8 cellular contexts compared by ENCODE assay signal in the genomic region with DNA sequence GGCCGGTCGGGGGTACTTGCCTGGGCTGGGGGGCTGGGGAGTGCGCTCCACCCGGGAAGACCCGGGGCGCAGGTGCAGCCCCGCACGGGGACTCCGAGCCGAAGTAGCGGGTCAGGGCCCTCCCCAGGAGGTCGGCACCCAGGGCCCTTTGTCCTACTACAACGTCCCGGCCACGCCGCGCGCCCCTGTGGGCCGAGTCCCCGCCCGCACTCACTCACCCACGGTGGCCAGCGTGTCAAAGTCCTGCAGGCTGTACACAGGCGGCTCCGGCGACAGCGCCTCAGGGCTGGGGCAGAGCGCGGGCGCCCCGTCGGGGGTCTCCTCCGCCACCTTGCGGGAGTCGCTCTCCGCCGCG. TPM values are rescaled to one million over a fixed set of nuclear protein-coding genes. Genes with fewer than 3 reads are reported as not detected.
A peak's percentile ranks its signal among the peaks of the same experiment; 100 is the strongest.
DNase-seq lines count a peak whose midpoint lies in the region; ATAC-seq and TF ChIP-seq lines count a peak whose summit lies in the region.

No MANE protein-coding gene starts in this region.

- H3K9me3 Mint-ChIP-seq in activated CD4-positive, alpha-beta T cell treated with anti-CD3 and anti-CD28 coated beads for 36 hours (ENCODE audit: low read depth) = no peaks in the 10 kb centered on the region
- no peaks in the 10 kb centered on the region for H3K9me3 Mint-ChIP-seq in WTC11

- H3K4me3 Mint-ChIP-seq in activated CD4-positive, alpha-beta T cell treated with anti-CD3 and anti-CD28 coated beads for 36 hours = peak overlapping the region; percentile 93
- peak overlapping the region; percentile 90 for H3K4me3 Mint-ChIP-seq in WTC11

- H3K4me1 Mint-ChIP-seq in activated CD4-positive, alpha-beta T cell treated with anti-CD3 and anti-CD28 coated beads for 36 hours = peaks cover 15% of the 10 kb centered on the region
- peaks cover 22% of the 10 kb centered on the region for H3K4me1 Mint-ChIP-seq in WTC11

- no peak for TF ChIP-seq CTCF in WTC11 (IDR thresholded peaks at IDR 0.05)
- no peak for TF ChIP-seq CTCF in left ventricle myocardium inferior (IDR thresholded peaks at IDR 0.05; ENCODE audit: borderline replicate concordance)

- H3K4me1 ChIP-seq in left ventricle myocardium inferior (peaks cover 4% of the 10 kb centered on the region), skeletal muscle satellite cell (ENCODE audit: control insufficient read depth, insufficient read depth, low read length) (no peaks in the 10 kb centered on the region)

- no peak for DNase-seq in activated CD4-positive, alpha-beta T cell treated with anti-CD3 and anti-CD28 coated beads for 36 hours
- DNase-seq in activated CD4-positive, alpha-beta T cell treated with anti-CD3 and anti-CD28 coated beads, Interleukin-2, amount 50 U/mL, for 48 hours = no peak
- peak; percentile 11 for DNase-seq in WTC11 (ENCODE audit: low spot score)
- peak; percentile 14 for DNase-seq in left ventricle myocardium inferior
- DNase-seq in HCEC 1CT = no peak
- no peak for DNase-seq in hippocampal formation (lab: John Stamatoyannopoulos, UW)

- POLR2A ChIA-PET in activated CD4-positive, alpha-beta T cell treated with anti-CD3 and anti-CD28 coated beads for 36 hours (lab: Charles Lee) = no interaction called here
- POLR2A ChIA-PET in WTC11 (lab: Charles Lee) = no interaction called here

- H3K9me3 ChIP-seq in left ventricle myocardium inferior (replicated peaks) = no peaks in the 10 kb centered on the region
- no peaks in the 10 kb centered on the region for H3K9me3 ChIP-seq in skeletal muscle satellite cell (replicated peaks; ENCODE audit: low read length)

- no peaks in the 10 kb centered on the region for H3K36me3 Mint-ChIP-seq in activated CD4-positive, alpha-beta T cell treated with anti-CD3 and anti-CD28 coated beads for 36 hours (ENCODE audit: low read depth)
- no peaks in the 10 kb centered on the region for H3K36me3 Mint-ChIP-seq in WTC11

- ATAC-seq in activated CD4-positive, alpha-beta T cell treated with anti-CD3 and anti-CD28 coated beads for 36 hours = peak; percentile 3
- ATAC-seq in HG02943 (IDR thresholded peaks at IDR 0.05; ENCODE audit: low read depth, unreplicated experiment) (peak; percentile 25), WTC11 (peak; percentile 4; the same call in 1 of the 2 replicates)

- peak overlapping the region; percentile 93 for H3K4me2 ChIP-seq in skeletal muscle satellite cell (ENCODE audit: low read length)

- H3K9ac ChIP-seq in skeletal muscle satellite cell (ENCODE audit: low read depth, low read length) = peak overlapping the region; percentile 79

- H3K27me3 ChIP-seq in left ventricle myocardium inferior (ENCODE audit: low read depth) (peaks cover 7% of the 10 kb centered on the region), skeletal muscle satellite cell (ENCODE audit: control insufficient read depth, insufficient read depth, low read length) (no peaks in the 10 kb centered on the region)

- H3K36me3 ChIP-seq in left ventricle myocardium inferior (no peaks in the 10 kb centered on the region), skeletal muscle satellite cell (ENCODE audit: insufficient read depth, low read length) (no peaks in the 10 kb centered on the region)

- intact Hi-C loops in activated CD4-positive, alpha-beta T cell treated with anti-CD3 and anti-CD28 coated beads for 36 hours (cut with DNase I, micrococcal nuclease) = loop anchor here (1.0 to 5.0 kb wide), 3 partner anchors 13 to 101 kb away; no protein-coding TSS in a partner anchor
- intact Hi-C loops in left ventricle myocardium inferior (cut with micrococcal nuclease) = no loop called here

- H3K27ac ChIP-seq in left ventricle myocardium inferior (replicated peaks) = peak overlapping the region; percentile 84

- no peaks in the 10 kb centered on the region for H3K27me3 Mint-ChIP-seq in activated CD4-positive, alpha-beta T cell treated with anti-CD3 and anti-CD28 coated beads for 36 hours
- peaks cover 7% of the 10 kb centered on the region; the same call in 1 of the 2 replicates for H3K27me3 Mint-ChIP-seq in WTC11 (ENCODE audit: low read depth)

- H3K4me3 ChIP-seq in left ventricle myocardium inferior = peak overlapping the region; percentile 74
- H3K4me3 ChIP-seq in skeletal muscle satellite cell (ENCODE audit: low read length) = peak overlapping the region; percentile 78

- H3K27ac Mint-ChIP-seq in activated CD4-positive, alpha-beta T cell treated with anti-CD3 and anti-CD28 coated beads for 36 hours = no peak overlapping the region
- no peak overlapping the region for H3K27ac Mint-ChIP-seq in WTC11

- CTCF ChIA-PET in activated CD4-positive, alpha-beta T cell treated with anti-CD3 and anti-CD28 coated beads for 36 hours (lab: Charles Lee) = no interaction called here
- CTCF ChIA-PET in WTC11 (lab: Charles Lee) = no interaction called here

TF ChIP-seq in WTC11, 78 proteins besides CTCF, POLR2A, EP300 and RAD21:
- no peak for TF ChIP-seq MXD4 (CRISPR knock-in tag; IDR thresholded peaks at IDR 0.05; ENCODE audit: borderline replicate concordance)
- TF ChIP-seq, protein P1, sequence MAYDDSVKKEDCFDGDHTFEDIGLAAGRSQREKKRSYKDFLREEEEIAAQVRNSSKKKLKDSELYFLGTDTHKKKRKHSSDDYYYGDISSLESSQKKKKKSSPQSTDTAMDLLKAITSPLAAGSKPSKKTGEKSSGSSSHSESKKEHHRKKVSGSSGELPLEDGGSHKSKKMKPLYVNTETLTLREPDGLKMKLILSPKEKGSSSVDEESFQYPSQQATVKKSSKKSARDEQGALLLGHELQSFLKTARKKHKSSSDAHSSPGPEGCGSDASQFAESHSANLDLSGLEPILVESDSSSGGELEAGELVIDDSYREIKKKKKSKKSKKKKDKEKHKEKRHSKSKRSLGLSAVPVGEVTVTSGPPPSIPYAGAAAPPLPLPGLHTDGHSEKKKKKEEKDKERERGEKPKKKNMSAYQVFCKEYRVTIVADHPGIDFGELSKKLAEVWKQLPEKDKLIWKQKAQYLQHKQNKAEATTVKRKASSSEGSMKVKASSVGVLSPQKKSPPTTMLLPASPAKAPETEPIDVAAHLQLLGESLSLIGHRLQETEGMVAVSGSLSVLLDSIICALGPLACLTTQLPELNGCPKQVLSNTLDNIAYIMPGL (CRISPR knock-in tag; IDR thresholded peaks at IDR 0.05) = peak; percentile 43; the same call in 1 of the 2 replicates

RNA-seq across cellular contexts. Expression of gene PRKX, which starts 0.6 kb away (rescaled TPM):
- 10 to 100 TPM; 35.0 to 36.3 TPM for total RNA-seq in activated CD4-positive, alpha-beta T cell treated with anti-CD3 and anti-CD28 coated beads for 36 hours
- total RNA-seq in WTC11 (2021) (53.8 to 66.6 TPM (median 61.2 TPM) in 3 replicates), left ventricle myocardium inferior (3.7 TPM)
- 11.4 and 12.9 TPM in 2 replicates for total RNA-seq in skeletal muscle satellite cell (2012; rRNA removed)

Comparison
In these comparisons a context has a peak if more than half of its experiments do, and no peak if none do; other contexts are left out.
1. DNase-seq: peak in WTC11 (single experiment) and left ventricle myocardium inferior (single experiment); none in activated CD4-positive, alpha-beta T cell treated with anti-CD3 and anti-CD28 coated beads for 36 hours (single experiment), activated CD4-positive, alpha-beta T cell treated with anti-CD3 and anti-CD28 coated beads, Interleukin-2, amount 50 U/mL, for 48 hours (0 of 2), HCEC 1CT (single experiment) and hippocampal formation (0 of 2).
2. Peak in every context shown above with its lines, with median percentiles within 50 percentile points of each other: ATAC-seq.